1 cellular context compared by ENCODE assay signal in the genomic region with DNA sequence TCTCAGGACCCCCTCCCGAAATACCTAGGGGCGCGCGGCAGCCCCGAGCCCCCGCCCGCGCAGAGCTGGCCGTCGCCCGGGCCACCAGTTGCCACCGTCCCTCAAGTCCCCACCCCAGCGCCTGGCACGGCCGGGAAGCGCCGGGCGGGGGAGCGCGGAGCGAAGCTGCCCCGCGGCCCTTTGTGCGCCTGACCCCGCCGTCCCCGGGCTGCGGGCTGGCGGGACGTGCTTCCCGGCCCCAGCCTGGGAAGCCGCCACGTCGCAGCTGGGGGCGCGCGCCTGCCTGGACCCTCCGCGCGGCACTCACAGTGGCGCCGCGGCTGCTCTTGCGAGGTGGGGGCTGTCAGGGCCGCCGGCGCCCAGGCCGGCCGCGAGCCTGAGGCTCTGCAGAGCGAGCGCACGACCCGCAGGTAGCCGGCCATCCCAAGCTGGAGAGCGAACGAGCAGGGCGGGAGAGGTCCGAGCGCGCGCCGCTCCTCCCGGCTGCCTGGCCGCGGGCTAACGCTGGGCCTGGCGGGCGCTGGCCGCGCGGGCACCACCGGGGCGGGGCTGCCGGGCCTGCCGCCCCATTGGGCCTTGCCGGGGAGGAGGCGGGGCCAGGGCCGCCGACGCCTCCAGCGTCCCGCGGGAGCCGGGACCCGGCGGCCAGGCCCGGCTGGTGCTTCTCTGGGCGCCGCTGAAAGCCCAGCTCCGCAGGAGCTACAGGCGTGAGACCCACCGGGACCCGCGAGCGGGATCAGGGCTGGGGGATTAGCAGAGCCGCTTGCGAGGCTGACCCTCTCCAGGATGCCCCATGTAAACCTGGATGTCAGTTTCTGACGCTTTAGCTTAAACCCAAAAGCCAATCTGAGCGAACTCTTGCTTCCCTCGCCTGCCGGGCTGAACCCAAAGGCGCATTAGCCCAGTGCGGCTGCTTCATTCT.
TF ChIP-seq lines count a peak whose summit lies in the region.

A gene (minus strand): TSS at position 500 of the 922 bp plus-strand sequence. CDS start 78 bp downstream, at position 422.

TF ChIP-seq in HEK293, 187 proteins besides CTCF, POLR2A, EP300 and RAD21 (continued from another document):
- peak; percentile 75; the same call in 1 of the 2 replicates for TF ChIP-seq KLF10 (tag by site-specific recombination; IDR thresholded peaks at IDR 0.05)
